Comparison of ENCODE assay signal across 1 cellular context in genomic region chr5:73797142-73797530, GRCh38.
TF ChIP-seq lines count a peak whose summit lies in the region.

No MANE protein-coding gene starts in this region.

TF ChIP-seq in SK-N-SH, 30 proteins besides CTCF, POLR2A, EP300 and RAD21 (continued from another document):
- TF ChIP-seq USF2 (IDR thresholded peaks at IDR 0.05; ENCODE audit: borderline replicate concordance, low read depth, low read length) (no peak), RXRA (IDR thresholded peaks at IDR 0.05; ENCODE audit: borderline replicate concordance, low read depth) (no peak), RFX5 (IDR thresholded peaks at IDR 0.05; ENCODE audit: low read length) (no peak), YY1 (IDR thresholded peaks at IDR 0.05; ENCODE audit: low read depth) (no peak), ELF1 (IDR thresholded peaks at IDR 0.05) (no peak), TEAD4 (IDR thresholded peaks at IDR 0.05; ENCODE audit: borderline replicate concordance, insufficient read depth) (no peak), MEF2A (IDR thresholded peaks at IDR 0.05; ENCODE audit: borderline replicate concordance, low read depth) (no peak), MAX (IDR thresholded peaks at IDR 0.05; ENCODE audit: low read depth) (no peak), NFIC (IDR thresholded peaks at IDR 0.05; ENCODE audit: borderline replicate concordance) (no peak)
TF ChIP-seq in SK-N-SH: peak in this region for 0.
